Comparison of ENCODE assay signal across 10 cellular contexts in the genomic region with DNA sequence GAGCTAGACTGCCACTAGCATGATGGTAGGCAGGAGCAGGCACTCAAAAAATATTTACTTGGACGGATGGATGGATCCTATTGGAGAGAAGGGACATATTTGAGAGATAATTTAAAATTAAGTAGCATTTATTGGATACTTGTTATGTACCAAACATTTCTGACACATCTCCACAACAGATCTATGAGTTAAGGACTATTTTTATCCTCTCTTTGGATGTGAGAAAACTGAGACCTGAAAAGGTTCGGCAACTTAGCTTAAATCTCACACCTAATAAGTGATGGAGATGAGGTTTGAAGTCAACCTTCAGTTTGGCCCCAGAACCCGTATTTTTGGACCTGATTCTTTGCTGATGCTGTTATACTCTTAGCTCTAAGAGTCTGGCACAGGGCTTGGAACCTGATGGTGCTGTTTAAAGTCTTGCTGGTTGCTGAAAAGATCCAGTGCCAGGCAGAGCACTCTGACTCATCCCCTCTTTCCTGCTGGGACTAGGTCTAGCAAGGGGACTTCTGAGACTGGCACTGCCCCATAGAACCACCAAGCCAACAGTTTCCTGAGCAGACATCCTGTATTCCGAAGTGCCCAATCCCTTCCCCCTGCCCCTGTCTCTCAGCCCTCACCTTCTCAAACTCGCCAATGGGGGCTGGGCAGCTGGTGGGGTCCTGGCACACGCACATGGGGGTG. TPM values are rescaled to one million over a fixed set of nuclear protein-coding genes. Genes with fewer than 3 reads are reported as not detected.
DNase-seq lines count a peak whose midpoint lies in the region; ATAC-seq and TF ChIP-seq lines count a peak whose summit lies in the region.
"Had no signal": no experiment of that assay in that cellular context is flagged by ENCODE, and none has a peak within 500 bp of the region (broad histone marks: within the 10 kb centered on the region; RNA-seq: fewer than 3 reads in every experiment).

No MANE protein-coding gene starts in this region.

- peak; percentile 81 for DNase-seq in LHCN-M2 (ENCODE audit: low read depth)
- peak; percentile 56 to 58 for DNase-seq in cardiac fibroblast (ENCODE audit: low read depth in 2 of 2)
- DNase-seq in kidney tubule cell (ENCODE audit: low spot score), result peak; percentile 44
- no peak for DNase-seq in smooth muscle cell (lab: John Stamatoyannopoulos, UW; ENCODE audit: unreplicated experiment)
- no peak for DNase-seq in germinal center (ENCODE audit: low spot score)
- no peak for DNase-seq in SIG-M5 treated with dmso at 0.1 percent for 504 hours (lab: John Stamatoyannopoulos, UW; ENCODE audit: unreplicated experiment)
- DNase-seq in NCI-H1417 treated with DMSO at 0.1 percent for 48 hours (lab: John Stamatoyannopoulos, UW), result no peak
- DNase-seq: COR-L47, NCI-H187 had no signal

- no peaks in the 10 kb centered on the region for H3K27me3 ChIP-seq in smooth muscle cell (ENCODE audit: low read depth)

- H3K4me3 ChIP-seq in cardiac fibroblast (replicated peaks in 1 of 2; ENCODE audit: low read depth in 2 of 2, low read length in 2 of 2), result no peak overlapping the region
- no peak overlapping the region for H3K4me3 ChIP-seq in smooth muscle cell

- H3K4me2 ChIP-seq in smooth muscle cell, result peak overlapping the region; percentile 37

- H4K20me1 ChIP-seq in smooth muscle cell (ENCODE audit: low read depth), result peaks cover 100% of the 10 kb centered on the region

- H3K79me2 ChIP-seq in smooth muscle cell (ENCODE audit: low read depth), result peaks cover 82% of the 10 kb centered on the region

- H3K9me3 ChIP-seq in smooth muscle cell (replicated peaks; ENCODE audit: low read depth), result no peaks in the 10 kb centered on the region

- peak overlapping the region; percentile 99 for H3K27ac ChIP-seq in smooth muscle cell (ENCODE audit: low read depth)

- ATAC-seq in GM21381 (IDR thresholded peaks at IDR 0.05; ENCODE audit: unreplicated experiment), result no peak

- H3K9ac ChIP-seq in smooth muscle cell (ENCODE audit: low read depth), result peak overlapping the region; percentile 55

- H2AFZ ChIP-seq in smooth muscle cell (ENCODE audit: low read depth), result no peak overlapping the region

- peaks cover 19% of the 10 kb centered on the region for H3K4me1 ChIP-seq in smooth muscle cell (ENCODE audit: low read depth)

- peaks cover 87% of the 10 kb centered on the region for H3F3A ChIP-seq in smooth muscle cell (ENCODE audit: low read depth)

- no peak for TF ChIP-seq CTCF in cardiac fibroblast (IDR thresholded peaks at IDR 0.05; ENCODE audit: low read depth, low read length)
- TF ChIP-seq CTCF in smooth muscle cell (IDR thresholded peaks at IDR 0.05; ENCODE audit: borderline replicate concordance, insufficient read depth, poor library complexity, severe bottlenecking), result no peak

- peaks cover 23% of the 10 kb centered on the region for H3K36me3 ChIP-seq in smooth muscle cell (ENCODE audit: low read depth)

- WGBS in smooth muscle cell (ENCODE audit: low lambda C conversion rate), result 88% methylated on average over 6 of the region's 6 CpGs

RNA-seq across cellular contexts. Expression of gene SPARC, which starts 15.6 kb away (rescaled TPM):
- 797 and 1,163 TPM in 2 replicates for total RNA-seq in LHCN-M2 (2014; rRNA removed)
- 2,613 TPM for polyA plus RNA-seq in LHCN-M2 (2012)
- total RNA-seq in smooth muscle cell, result 7,113 and 8,137 TPM in 2 replicates
- polyA plus RNA-seq in smooth muscle cell, result 13,534 and 19,518 TPM in 2 replicates

Comparison
In these comparisons a context has a peak if more than half of its experiments do, and no peak if none do; other contexts are left out.
1. DNase-seq: peak in LHCN-M2 (single experiment), cardiac fibroblast (2 of 2) and kidney tubule cell (single experiment); none in smooth muscle cell (single experiment), germinal center (single experiment), SIG-M5 treated with dmso at 0.1 percent for 504 hours (single experiment) and NCI-H1417 treated with DMSO at 0.1 percent for 48 hours (single experiment).